35 cellular contexts compared by ENCODE assay signal in the genomic region with DNA sequence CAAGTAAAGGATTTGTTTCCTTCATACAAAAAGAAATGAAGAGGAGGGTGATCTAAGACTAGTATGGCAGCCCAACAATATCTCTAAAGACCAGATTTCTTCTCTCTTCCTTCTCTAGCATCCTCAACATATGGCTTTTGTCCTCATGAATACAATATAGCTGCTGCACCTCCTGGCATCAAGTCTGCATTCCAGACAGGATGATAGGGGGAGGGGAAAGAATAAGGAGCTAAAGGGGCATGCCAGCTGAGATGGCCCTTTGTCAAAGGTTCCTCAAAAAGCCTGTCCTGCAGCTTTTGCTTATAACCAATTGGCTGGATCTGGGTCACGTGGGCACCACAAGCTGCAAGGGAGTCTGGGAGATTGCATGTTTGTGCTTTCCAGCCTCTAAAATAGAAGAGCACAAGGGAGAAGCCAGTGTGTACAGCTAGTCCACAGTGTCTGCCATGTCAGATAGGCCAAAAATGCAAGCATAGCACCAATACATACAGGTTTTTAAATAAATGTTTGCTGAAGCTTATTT.
"Had no signal": no experiment of that assay in that cellular context is flagged by ENCODE, and none has a peak within 500 bp of the region (broad histone marks: within the 10 kb centered on the region; RNA-seq: fewer than 3 reads in every experiment).

No MANE protein-coding gene starts in this region.

- H3K27me3 ChIP-seq: MG63 had no signal

- DNase-seq: Karpas-422, Kasumi-1, MG63, MV-4-11, NCI-H1048, NCI-H1092, NCI-H1092 treated with DMSO at 0.1 percent for 48 hours, NCI-H1105, NCI-H1105 treated with DMSO at 0.1 percent for 48 hours, NCI-H1417, NCI-H1417 treated with DMSO at 0.1 percent for 48 hours, NCI-H1436, NCI-H1436 treated with DMSO at 0.1 percent for 48 hours, NCI-H146, NCI-H1694, NCI-H1694 treated with DMSO at 0.1 percent for 48 hours, NCI-H187, NCI-H187 treated with DMSO at 0.1 percent for 48 hours, NCI-H1930, NCI-H2029, NCI-H2029 treated with DMSO at 0.1 percent for 48 hours, NCI-H2081, NCI-H2081 treated with DMSO at 0.1 percent for 48 hours, NCI-H2107, NCI-H2171, NCI-H2171 treated with DMSO at 0.1 percent for 48 hours, NCI-H2227 treated with DMSO at 0.1 percent for 48 hours, NCI-H226, NCI-H345, NCI-H446, NCI-H446 treated with DMSO at 0.1 percent for 48 hours, NCI-H510A, NCI-H510A treated with DMSO at 0.1 percent for 48 hours, NCI-H524, NCI-H524 treated with DMSO at 0.1 percent for 48 hours had no signal

- H3K36me3 ChIP-seq: MG63 had no signal

- H3K9me3 ChIP-seq: MG63 had no signal

- H3K4me3 ChIP-seq: MG63 had no signal
